ENCODE assay signal across 31 cellular contexts in genomic region chr4:23579166-23579565, GRCh38.
"Had no signal": no experiment of that assay in that cellular context is flagged by ENCODE, and none has a peak within 500 bp of the region (broad histone marks: within the 10 kb centered on the region; RNA-seq: fewer than 3 reads in every experiment).

No MANE protein-coding gene starts in this region.

- H3K9me3 Mint-ChIP-seq: nephron progenitor cell; stimulated activated memory B cell treated with anti-CD40 and anti-IgM and Interleukin-4, amounts not matched to agents 10 μg/mL and 1 μg/mL and 100 μg/mL, for 72 hours; stimulated activated naive CD8-positive, alpha-beta T cell treated with anti-CD3 and anti-CD28 coated beads, Interleukin-15, amount 100 ng/mL, for 72 hours; type B pancreatic cell had no signal

- H3K27ac ChIP-seq: neutrophil, pancreas, prostate gland, right lobe of liver, sigmoid colon, skin epidermis, spleen, suprapubic skin, testis, tibial artery, transverse colon, upper lobe of right lung, uterus had no signal

- H3K27ac Mint-ChIP-seq: naive thymus-derived CD4-positive, alpha-beta T cell; natural killer cell; nephron progenitor cell; stimulated activated memory B cell treated with anti-CD40 and anti-IgM and Interleukin-4, amounts not matched to agents 10 μg/mL and 1 μg/mL and 100 μg/mL, for 72 hours; stimulated activated naive CD8-positive, alpha-beta T cell treated with anti-CD3 and anti-CD28 coated beads, Interleukin-15, amount 100 ng/mL, for 72 hours; type B pancreatic cell had no signal

- H3K36me3 Mint-ChIP-seq: naive thymus-derived CD4-positive, alpha-beta T cell; natural killer cell; stimulated activated memory B cell treated with anti-CD40 and anti-IgM and Interleukin-4, amounts not matched to agents 10 μg/mL and 1 μg/mL and 100 μg/mL, for 72 hours; type B pancreatic cell had no signal

- H3K27me3 ChIP-seq: neutrophil, pancreas, right lobe of liver, sigmoid colon, spleen, suprapubic skin, testis, tibial artery, transverse colon, upper lobe of right lung, uterus had no signal

- ATAC-seq: naive thymus-derived CD4-positive, alpha-beta T cell; natural killer cell; pancreas; right cardiac atrium; right lobe of liver; stimulated activated memory B cell treated with anti-CD40 and anti-IgM and Interleukin-4, amounts not matched to agents 10 μg/mL and 1 μg/mL and 100 μg/mL, for 72 hours; stimulated activated naive CD8-positive, alpha-beta T cell treated with anti-CD3 and anti-CD28 coated beads, Interleukin-15, amount 100 ng/mL, for 72 hours; stimulated activated naive CD8-positive, alpha-beta T cell treated with anti-CD3 and anti-CD28 coated beads, Interleukin-15, Interleukin-2, amounts not matched to agents 100 U/mL and 50 U/mL, for 24 hours; upper lobe of right lung had no signal

- H3K36me3 ChIP-seq: neutrophil, pancreas, prostate gland, right lobe of liver, sigmoid colon, spleen, suprapubic skin, tibial artery, transverse colon, upper lobe of right lung, uterus had no signal

- H3K4me1 Mint-ChIP-seq: naive thymus-derived CD4-positive, alpha-beta T cell; natural killer cell; stimulated activated memory B cell treated with anti-CD40 and anti-IgM and Interleukin-4, amounts not matched to agents 10 μg/mL and 1 μg/mL and 100 μg/mL, for 72 hours; stimulated activated naive CD8-positive, alpha-beta T cell treated with anti-CD3 and anti-CD28 coated beads, Interleukin-15, amount 100 ng/mL, for 72 hours had no signal

- H3K4me1 ChIP-seq: prostate gland, spleen, suprapubic skin, tibial artery, uterus had no signal

- H3K27me3 Mint-ChIP-seq: stimulated activated memory B cell treated with anti-CD40 and anti-IgM and Interleukin-4, amounts not matched to agents 10 μg/mL and 1 μg/mL and 100 μg/mL, for 72 hours; stimulated activated naive CD8-positive, alpha-beta T cell treated with anti-CD3 and anti-CD28 coated beads, Interleukin-15, amount 100 ng/mL, for 72 hours; type B pancreatic cell had no signal

- H3K4me3 ChIP-seq: pancreas, prostate gland, right lobe of liver, sigmoid colon, skin epidermis, smooth muscle cell, spleen, suprapubic skin, testis, tibial artery, transverse colon, upper lobe of right lung, uterus had no signal

- DNase-seq: naive thymus-derived CD4-positive, alpha-beta T cell; natural killer cell; nephron progenitor cell; nucleus accumbens; pancreas; right cardiac atrium; right lobe of liver; sigmoid colon; spleen; stimulated activated CD4-positive, alpha-beta T cell treated with anti-CD3 and anti-CD28 coated beads, Interleukin-12 subunit alpha, Interleukin-12 subunit beta, amount 100 ng/mL, for 4 hours; stimulated activated CD4-positive, alpha-beta T cell treated with anti-CD3 and anti-CD28 coated beads, Interleukin-1b, Interleukin-23, amount 100 ng/mL, for 48 hours; stimulated activated CD4-positive, alpha-beta T cell treated with anti-CD3 and anti-CD28 coated beads, Interleukin-4, amount 100 ng/mL, for 1 hour; stimulated activated CD4-positive, alpha-beta T cell treated with anti-CD3 and anti-CD28 coated beads, Interleukin-4, amount 100 ng/mL, for 4 hours; stimulated activated CD8-positive, alpha-beta memory T cell treated with anti-CD3 and anti-CD28 coated beads, Interleukin-4, amount 100 ng/mL, for 48 hours; stimulated activated naive CD4-positive, alpha-beta T cell; stimulated activated naive CD8-positive, alpha-beta T cell treated with anti-CD3 and anti-CD28 coated beads, Interleukin-15, amount 100 ng/mL, for 72 hours; stimulated activated naive CD8-positive, alpha-beta T cell treated with anti-CD3 and anti-CD28 coated beads, Interleukin-15, Interleukin-2, amounts not matched to agents 100 U/mL and 50 U/mL, for 24 hours; substantia nigra; testis; tibial artery; transverse colon; upper lobe of right lung; uterus had no signal

- H3K9me3 ChIP-seq: neutrophil, pancreas, prostate gland, right lobe of liver, sigmoid colon, suprapubic skin, testis, tibial artery, transverse colon, upper lobe of right lung, uterus had no signal

- H3K4me3 Mint-ChIP-seq: naive thymus-derived CD4-positive, alpha-beta T cell; natural killer cell; nephron progenitor cell; neural crest cell; stimulated activated memory B cell treated with anti-CD40 and anti-IgM and Interleukin-4, amounts not matched to agents 10 μg/mL and 1 μg/mL and 100 μg/mL, for 72 hours; stimulated activated naive CD8-positive, alpha-beta T cell treated with anti-CD3 and anti-CD28 coated beads, Interleukin-15, amount 100 ng/mL, for 72 hours; type B pancreatic cell had no signal
